19 cellular contexts compared by ENCODE assay signal in genomic region chr2:100881629-100882028, GRCh38.
A peak's percentile ranks its signal among the peaks of the same experiment; 100 is the strongest.
DNase-seq lines count a peak whose midpoint lies in the region; ATAC-seq, FAIRE-seq and TF ChIP-seq lines count a peak whose summit lies in the region.
"Had no signal": no experiment of that assay in that cellular context is flagged by ENCODE, and none has a peak within 500 bp of the region (broad histone marks: within the 10 kb centered on the region; RNA-seq: fewer than 3 reads in every experiment).

No MANE protein-coding gene starts in this region.

- H3K27ac Mint-ChIP-seq in nephron progenitor cell = peak overlapping the region; percentile 83
- H3K27ac Mint-ChIP-seq: CD8-positive, alpha-beta T cell had no signal

- no peak overlapping the region for H3K4me3 Mint-ChIP-seq in nephron progenitor cell
- H3K4me3 Mint-ChIP-seq: CD8-positive, alpha-beta T cell had no signal

- FAIRE-seq in H1 (lab: Jason Lieb, UNC) = no peak
- FAIRE-seq: A204.1, G401.6 had no signal

- H3K79me2 ChIP-seq in H1 (ENCODE audit: control insufficient read depth in 1 of 2, insufficient read depth in 2 of 2, low read length in 2 of 2) (no peaks in the 10 kb centered on the region), OCI-LY7 (ENCODE audit: insufficient read depth, low read depth, low read length) (no peaks in the 10 kb centered on the region)

- H3K56ac ChIP-seq in H1 (replicated peaks; ENCODE audit: insufficient read length, low read depth, low read length) = no peak overlapping the region

- intact Hi-C loops in left ventricle myocardium inferior (cut with micrococcal nuclease) (no loop called here), OCI-LY7 (cut with micrococcal nuclease; ENCODE audit: unreplicated experiment) (no loop called here)

- CTCF ChIA-PET in H1 (lab: Charles Lee; ENCODE audit: partially characterized antibody) (interaction anchor here (0.6 to 2.4 kb wide), 5 partner anchors 9 to 105 kb away, joined by 3 to 7 read pairs (median 4); no protein-coding TSS in a partner anchor), OCI-LY7 (lab: Charles Lee; ENCODE audit: unreplicated experiment) (no interaction called here)

- no peaks in the 10 kb centered on the region; a peak in 1 of 7 replicates for H3K27me3 ChIP-seq in H1 (replicated peaks in 1 of 4; ENCODE audit: control insufficient read depth in 3 of 4, extremely low read depth in 1 of 4, insufficient read depth in 3 of 4, low read length in 3 of 4)
- H3K27me3 ChIP-seq in left ventricle myocardium inferior (ENCODE audit: low read depth) = no peaks in the 10 kb centered on the region
- H3K27me3 ChIP-seq: BLaER1 had no signal

- H2AFZ ChIP-seq in H1 (ENCODE audit: low read length) = no peak overlapping the region
- no peak overlapping the region for H2AFZ ChIP-seq in OCI-LY7 (ENCODE audit: low read length)

- peaks cover 18% of the 10 kb centered on the region for H3K4me1 Mint-ChIP-seq in nephron progenitor cell

- H2BK120ac ChIP-seq in H1 (replicated peaks; ENCODE audit: low read depth, low read length) = no peak overlapping the region

- BruUV-seq in OCI-LY7 (replicated peaks; lab: Mats Ljungman, UMichigan) = no TSS peak

- 82% methylated on average over 9 of the region's 9 CpGs; no CpG with 5 or more reads in 1 of the 2 experiments for WGBS in H1 (ENCODE audit: extremely low coverage in 1 of 2, insufficient coverage in 1 of 2, insufficient read length in 1 of 2, insufficient replicate concordance in 2 of 2, low coverage in 1 of 2, low lambda C conversion rate in 2 of 2, missing lambda C conversion rate in 1 of 2), 2 experiments

- H3K23me2 ChIP-seq in H1 (ENCODE audit: low read depth, low read length) = no peaks in the 10 kb centered on the region

- peak overlapping the region; percentile 32 for H4K91ac ChIP-seq in H1 (replicated peaks; ENCODE audit: insufficient read length, low read length)

- no peak overlapping the region for H3K14ac ChIP-seq in H1 (ENCODE audit: insufficient read length)

- no peak overlapping the region for H2BK12ac ChIP-seq in H1 (ENCODE audit: low read depth, low read length)

- no peak overlapping the region for H4K5ac ChIP-seq in H1 (ENCODE audit: insufficient read length, low read depth, low read length)

- H3K23ac ChIP-seq in H1 (ENCODE audit: insufficient read length) = no peak overlapping the region

- no peak for ATAC-seq in HG02870 (IDR thresholded peaks at IDR 0.05; ENCODE audit: unreplicated experiment)
- ATAC-seq: CD8-positive, alpha-beta T cell had no signal

- no peak for TF ChIP-seq CTCF in H1 (IDR thresholded peaks at IDR 0.05; ENCODE audit: control extremely low read depth in 1 of 3, insufficient read depth in 1 of 3, low read depth in 1 of 3, low read length in 3 of 3)
- TF ChIP-seq CTCF in nephron progenitor cell (IDR thresholded peaks at IDR 0.05) = no peak
- TF ChIP-seq CTCF in left ventricle myocardium inferior (IDR thresholded peaks at IDR 0.05; ENCODE audit: borderline replicate concordance) = no peak
- no peak for TF ChIP-seq CTCF in OCI-LY7 (conservative IDR thresholded peaks at IDR 0.05; ENCODE audit: low read length)

- no peaks in the 10 kb centered on the region for H3K9me3 ChIP-seq in KOPT-K1 (ENCODE audit: insufficient read depth, low read length, poor library complexity, severe bottlenecking)
- no peaks in the 10 kb centered on the region for H3K9me3 ChIP-seq in H1 (ENCODE audit: insufficient read depth in 2 of 2, low read depth in 1 of 2, low read length in 1 of 2)
- no peaks in the 10 kb centered on the region for H3K9me3 ChIP-seq in left ventricle myocardium inferior (replicated peaks)
- no peaks in the 10 kb centered on the region for H3K9me3 ChIP-seq in OCI-LY7 (ENCODE audit: low read length)
- H3K9me3 ChIP-seq: BLaER1 had no signal

- no peak for TF ChIP-seq RAD21 in H1 (IDR thresholded peaks at IDR 0.05 in 1 of 2, conservative IDR thresholded peaks at IDR 0.05 in 1 of 2; ENCODE audit: low read depth in 2 of 2, low read length in 2 of 2)

- H3K9me3 Mint-ChIP-seq in nephron progenitor cell = no peaks in the 10 kb centered on the region
- H3K9me3 Mint-ChIP-seq: CD8-positive, alpha-beta T cell had no signal

- H3K27ac ChIP-seq in KOPT-K1 (ENCODE audit: low read depth, low read length, poor library complexity, severe bottlenecking) (peak overlapping the region; percentile 94), H1 (ENCODE audit: low read depth, low read length) (no peak overlapping the region), left ventricle myocardium inferior (replicated peaks) (no peak overlapping the region), OCI-LY7 (ENCODE audit: low read depth, low read length, poor library complexity, severe bottlenecking) (no peak overlapping the region)
- H3K27ac ChIP-seq: BLaER1, RWPE1 had no signal

- H2BK15ac ChIP-seq in H1 (ENCODE audit: low read length) = no peak overlapping the region; the same call in 1 of the 2 replicates

- no peak overlapping the region for H3K4ac ChIP-seq in H1 (replicated peaks; ENCODE audit: insufficient read length, low read depth, low read length)

- H3K18ac ChIP-seq in H1 (ENCODE audit: extremely low read depth, low read length) = no peak overlapping the region

- no peak for TF ChIP-seq EP300 in H1 (IDR thresholded peaks at IDR 0.05; ENCODE audit: borderline replicate concordance in 1 of 2, low read depth in 2 of 2, low read length in 2 of 2)

- H3K4me3 ChIP-seq in H1 (ENCODE audit: extremely low read depth in 1 of 4, insufficient read depth in 2 of 4, low read depth in 3 of 4, low read length in 4 of 4) = no peak overlapping the region
- no peak overlapping the region for H3K4me3 ChIP-seq in left ventricle myocardium inferior
- no peak overlapping the region for H3K4me3 ChIP-seq in OCI-LY7 (ENCODE audit: low read depth, low read length, poor library complexity, severe bottlenecking)
- H3K4me3 ChIP-seq: BLaER1 had no signal

- H3K4me1 ChIP-seq in H1 (replicated peaks in 1 of 4; ENCODE audit: control insufficient read depth in 3 of 4, insufficient read depth in 4 of 4, low read length in 3 of 4) (peaks cover 1 to 9% (median 7%) of the 10 kb centered on the region in 4 experiments; a peak in 6 of 7 replicates), left ventricle myocardium inferior (peaks cover 71% of the 10 kb centered on the region), OCI-LY7 (ENCODE audit: insufficient read depth, low read length, poor library complexity, severe bottlenecking) (no peaks in the 10 kb centered on the region)

- TF ChIP-seq POLR2A in H1 (IDR thresholded peaks at IDR 0.05; ENCODE audit: control extremely low read depth in 1 of 2, low read depth in 2 of 2, low read length in 2 of 2) = no peak

- peaks cover 14% of the 10 kb centered on the region for H3K27me3 Mint-ChIP-seq in nephron progenitor cell (ENCODE audit: low read depth, poor library complexity)

- H2AK5ac ChIP-seq in H1 (ENCODE audit: low read depth, low read length) = no peak overlapping the region

- H4K20me1 ChIP-seq in H1 (replicated peaks in 1 of 2; ENCODE audit: control insufficient read depth in 1 of 2, insufficient read depth in 2 of 2, low read length in 2 of 2) (no peaks in the 10 kb centered on the region), OCI-LY7 (ENCODE audit: insufficient read depth, low read length) (no peaks in the 10 kb centered on the region)
- H4K20me1 ChIP-seq: BLaER1 had no signal

- H3K4me2 ChIP-seq in H1 (ENCODE audit: insufficient read depth in 1 of 2, low read depth in 2 of 2, low read length in 2 of 2) (no peak overlapping the region), OCI-LY7 (ENCODE audit: low read length) (no peak overlapping the region)
- H3K4me2 ChIP-seq: BLaER1 had no signal

- no peaks in the 10 kb centered on the region for H3K36me3 Mint-ChIP-seq in nephron progenitor cell (ENCODE audit: low read depth)

- H2BK5ac ChIP-seq in H1 (ENCODE audit: low read depth, low read length) = no peak overlapping the region

- no peak overlapping the region for H4K8ac ChIP-seq in H1 (ENCODE audit: extremely low read depth, insufficient read depth, low read length)

- DNase-seq in COLO829 (ENCODE audit: low spot score) (peak; percentile 33), H1 (ENCODE audit: low read depth in 1 of 2, low spot score in 2 of 2) (no peak), nephron progenitor cell (no peak), left ventricle myocardium inferior (no peak), activated gamma-delta T cell treated with Interleukin-2 at 50 U/mL for 16 hours (no peak), OCI-LY7 (ENCODE audit: low spot score) (no peak)
- DNase-seq: CD8-positive, alpha-beta T cell; HCEC 1CT; NCI-H187; NCI-H2107; NCI-H510A; NCI-H774; SIG-M5 had no signal

- H3K9ac ChIP-seq in H1 (replicated peaks in 1 of 4; ENCODE audit: extremely low read depth in 1 of 4, low read depth in 3 of 4, low read length in 3 of 4) = no peak overlapping the region
- H3K9ac ChIP-seq: BLaER1 had no signal

- no peaks in the 10 kb centered on the region for H3K9me2 ChIP-seq in OCI-LY7 (ENCODE audit: insufficient read depth, low read length)

- H3K36me3 ChIP-seq in KOPT-K1 (ENCODE audit: insufficient read depth, low read length) (no peaks in the 10 kb centered on the region), H1 (ENCODE audit: control insufficient read depth in 2 of 4, insufficient read depth in 4 of 4, low read length in 3 of 4) (no peaks in the 10 kb centered on the region), left ventricle myocardium inferior (no peaks in the 10 kb centered on the region), OCI-LY7 (ENCODE audit: insufficient read depth, low read length) (no peaks in the 10 kb centered on the region)
- H3K36me3 ChIP-seq: BLaER1 had no signal

- no peak overlapping the region for H2BK20ac ChIP-seq in H1 (ENCODE audit: low read length)

- POLR2A ChIA-PET in H1 (lab: Charles Lee; ENCODE audit: partially characterized antibody) = no interaction called here
- POLR2A ChIA-PET in OCI-LY7 (lab: Charles Lee) = no interaction called here

- H3K79me1 ChIP-seq in H1 (ENCODE audit: low read depth, low read length) = no peaks in the 10 kb centered on the region

TF ChIP-seq in H1, 55 proteins besides CTCF, POLR2A, EP300 and RAD21 (continues in another document):
- TF ChIP-seq POU5F1 (IDR thresholded peaks at IDR 0.05; ENCODE audit: low read depth, low read length) (no peak), ZNF274 (IDR thresholded peaks at IDR 0.05; ENCODE audit: borderline replicate concordance, extremely low read depth, low read length) (no peak), RFX5 (IDR thresholded peaks at IDR 0.05; ENCODE audit: borderline replicate concordance, low read depth, low read length) (no peak), NANOG (IDR thresholded peaks at IDR 0.05; ENCODE audit: insufficient read depth, low read depth, low read length, poor library complexity, severe bottlenecking) (no peak), TCF12 (IDR thresholded peaks at IDR 0.05; ENCODE audit: low read depth, low read length) (no peak), ASH2L (IDR thresholded peaks at IDR 0.05; ENCODE audit: low read length) (no peak), CHD1 (IDR thresholded peaks at IDR 0.05; ENCODE audit: low read depth, low read length) (no peak), EGR1 (IDR thresholded peaks at IDR 0.05; ENCODE audit: borderline replicate concordance, low read depth, low read length) (no peak)
- TF ChIP-seq, protein P1, sequence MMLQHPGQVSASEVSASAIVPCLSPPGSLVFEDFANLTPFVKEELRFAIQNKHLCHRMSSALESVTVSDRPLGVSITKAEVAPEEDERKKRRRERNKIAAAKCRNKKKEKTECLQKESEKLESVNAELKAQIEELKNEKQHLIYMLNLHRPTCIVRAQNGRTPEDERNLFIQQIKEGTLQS (IDR thresholded peaks at IDR 0.05; ENCODE audit: insufficient read depth, low read depth, low read length) = no peak
